ENCODE assay signal across 36 cellular contexts in the genomic region with DNA sequence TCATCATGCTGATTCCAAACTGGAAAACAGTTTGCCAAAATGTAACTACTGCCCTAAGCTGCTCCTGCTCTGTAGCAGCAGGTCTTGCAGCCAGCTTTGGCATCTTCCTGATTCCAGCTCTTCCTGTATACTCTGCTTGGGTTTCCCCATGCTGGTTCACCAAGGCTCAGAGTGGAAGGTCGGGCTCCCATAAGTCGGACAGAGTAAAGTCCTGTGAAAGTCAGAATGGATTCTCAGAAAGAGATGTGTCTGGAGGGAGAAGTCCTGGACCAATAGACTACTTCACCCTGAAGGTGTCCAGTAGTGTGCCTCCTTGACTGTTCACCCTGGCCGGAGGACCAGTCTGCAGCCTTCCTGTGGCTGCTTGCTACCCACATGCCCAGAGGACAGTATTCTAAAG.
"Had no signal": no experiment of that assay in that cellular context is flagged by ENCODE, and none has a peak within 500 bp of the region (broad histone marks: within the 10 kb centered on the region; RNA-seq: fewer than 3 reads in every experiment).

No MANE protein-coding gene starts in this region.

- DNase-seq: activated B cell treated with CpG ODN at 0.5 μM for 24 hours; activated CD4-positive, alpha-beta T cell treated with anti-CD3 and anti-CD28 coated beads for 48 hours; activated CD4-positive, alpha-beta T cell treated with anti-CD3 and anti-CD28 coated beads, Interleukin-2, amount 50 U/mL, for 1 hour; activated CD4-positive, alpha-beta T cell treated with anti-CD3 and anti-CD28 coated beads, Interleukin-2, amount 50 U/mL, for 48 hours; activated CD8-positive, alpha-beta memory T cell treated with anti-CD3 and anti-CD28 coated beads for 24 hours; activated CD8-positive, alpha-beta memory T cell treated with anti-CD3 and anti-CD28 coated beads, Interleukin-2, amount 50 U/mL, for 4 hours; activated CD8-positive, alpha-beta T cell treated with anti-CD3 and anti-CD28 coated beads for 36 hours; activated gamma-delta T cell; activated naive CD4-positive, alpha-beta T cell; activated naive CD4-positive, alpha-beta T cell treated with anti-CD3 and anti-CD28 coated beads, Interleukin-2, amount 10 ng/mL, durations not matched to agents 7 days and 5 days; activated naive CD8-positive, alpha-beta T cell treated with anti-CD3 and anti-CD28 coated beads, Interleukin-2, amount 10 ng/mL, durations not matched to agents 7 days and 5 days; activated T-cell treated with anti-CD3 and anti-CD28 coated beads for 4 hours; activated T-cell treated with anti-CD3 and anti-CD28 coated beads, Interleukin-2, amount 50 U/mL, for 24 hours; activated T-cell treated with anti-CD3 and anti-CD28 coated beads, Interleukin-2, amount 50 U/mL, for 72 hours; amniotic stem cell; anterior cingulate cortex; brain microvascular endothelial cell; caudate nucleus; effector CD8-positive, alpha-beta T cell; esophagus squamous epithelium; foreskin melanocyte; heart right ventricle; T-helper 1 cell; T-helper 17 cell; T1000; WERI-Rb-1 had no signal

- H3K27me3 ChIP-seq: brain microvascular endothelial cell, gastroesophageal sphincter, heart right ventricle had no signal

- H3K27ac ChIP-seq: brain microvascular endothelial cell, epithelial cell of prostate, esophagus squamous epithelium, gastroesophageal sphincter, heart right ventricle, WERI-Rb-1 had no signal

- H3K27ac Mint-ChIP-seq: activated B cell treated with CpG ODN at 0.5 μM for 24 hours; activated CD8-positive, alpha-beta T cell treated with anti-CD3 and anti-CD28 coated beads for 36 hours; activated naive CD4-positive, alpha-beta T cell treated with anti-CD3 and anti-CD28 coated beads, Interleukin-2, amount 10 ng/mL, durations not matched to agents 7 days and 5 days; activated naive CD4-positive, alpha-beta T cell treated with anti-CD3 and anti-CD28 coated beads, Interleukin-2, amount 50 U/mL, for 72 hours; activated naive CD8-positive, alpha-beta T cell treated with anti-CD3 and anti-CD28 coated beads, Interleukin-2, amount 10 ng/mL, durations not matched to agents 7 days and 5 days; activated T-cell treated with anti-CD3 and anti-CD28 coated beads, Interleukin-2, amount 50 U/mL, for 24 hours; activated T-cell treated with anti-CD3 and anti-CD28 coated beads, Interleukin-2, amount 50 U/mL, for 72 hours; T-helper 17 cell; T-helper 2 cell treated with Interferon-gamma antibody and Interleukin-4, amounts not matched to agents 5 μg/mL and 100 μg/mL, for 36 hours had no signal

- H3K4me3 ChIP-seq: esophagus squamous epithelium, gastroesophageal sphincter, heart right ventricle had no signal

- H3K4me1 Mint-ChIP-seq: activated B cell treated with CpG ODN at 0.5 μM for 24 hours; activated naive CD4-positive, alpha-beta T cell treated with anti-CD3 and anti-CD28 coated beads, Interleukin-2, amount 10 ng/mL, durations not matched to agents 7 days and 5 days; activated naive CD8-positive, alpha-beta T cell treated with anti-CD3 and anti-CD28 coated beads, Interleukin-2, amount 10 ng/mL, durations not matched to agents 7 days and 5 days; T-helper 17 cell had no signal

- ATAC-seq: activated CD4-positive, CD25-positive, alpha-beta regulatory T cell treated with anti-CD3 and anti-CD28 coated beads, Interleukin-2, amount 50 U/mL, for 24 hours; activated CD8-positive, alpha-beta T cell treated with anti-CD3 and anti-CD28 coated beads for 36 hours; activated naive CD4-positive, alpha-beta T cell treated with anti-CD3 and anti-CD28 coated beads, Interleukin-2, amount 50 U/mL, for 72 hours; activated T-cell treated with anti-CD3 and anti-CD28 coated beads, Interleukin-2, amount 50 U/mL, for 72 hours; gastroesophageal sphincter; heart right ventricle; T-helper 17 cell had no signal

- H3K9me3 ChIP-seq: esophagus squamous epithelium, gastroesophageal sphincter, heart right ventricle had no signal

- H3K4me3 Mint-ChIP-seq: activated B cell treated with CpG ODN at 0.5 μM for 24 hours; activated CD8-positive, alpha-beta T cell treated with anti-CD3 and anti-CD28 coated beads for 36 hours; activated naive CD4-positive, alpha-beta T cell treated with anti-CD3 and anti-CD28 coated beads, Interleukin-2, amount 10 ng/mL, durations not matched to agents 7 days and 5 days; activated naive CD8-positive, alpha-beta T cell treated with anti-CD3 and anti-CD28 coated beads, Interleukin-2, amount 10 ng/mL, durations not matched to agents 7 days and 5 days; activated T-cell treated with anti-CD3 and anti-CD28 coated beads, Interleukin-2, amount 50 U/mL, for 24 hours; activated T-cell treated with anti-CD3 and anti-CD28 coated beads, Interleukin-2, amount 50 U/mL, for 72 hours; T-helper 17 cell; T-helper 2 cell treated with Interferon-gamma antibody and Interleukin-4, amounts not matched to agents 5 μg/mL and 100 μg/mL, for 36 hours had no signal

- H3K36me3 Mint-ChIP-seq: activated naive CD8-positive, alpha-beta T cell treated with anti-CD3 and anti-CD28 coated beads, Interleukin-2, amount 10 ng/mL, durations not matched to agents 7 days and 5 days had no signal

- FAIRE-seq: astrocyte, bronchial epithelial cell, colon, endometrium, endothelial cell of umbilical vein had no signal

- H3K36me3 ChIP-seq: brain microvascular endothelial cell, esophagus squamous epithelium, gastroesophageal sphincter, heart right ventricle, WERI-Rb-1 had no signal

- H3K27me3 Mint-ChIP-seq: activated CD8-positive, alpha-beta T cell treated with anti-CD3 and anti-CD28 coated beads for 36 hours; activated naive CD4-positive, alpha-beta T cell treated with anti-CD3 and anti-CD28 coated beads, Interleukin-2, amount 10 ng/mL, durations not matched to agents 7 days and 5 days; activated naive CD8-positive, alpha-beta T cell treated with anti-CD3 and anti-CD28 coated beads, Interleukin-2, amount 10 ng/mL, durations not matched to agents 7 days and 5 days; activated T-cell treated with anti-CD3 and anti-CD28 coated beads, Interleukin-2, amount 50 U/mL, for 24 hours; T-helper 17 cell had no signal

- H3K4me1 ChIP-seq: gastroesophageal sphincter, heart right ventricle had no signal
